Comparison of ENCODE assay signal across 8 cellular contexts in genomic region chr1:204104331-204105222, GRCh38. TPM values are rescaled to one million over a fixed set of nuclear protein-coding genes. Genes with fewer than 3 reads are reported as not detected.
DNase-seq lines count a peak whose midpoint lies in the region; ATAC-seq and FAIRE-seq lines count a peak whose summit lies in the region.

No MANE protein-coding gene starts in this region.

- no peak overlapping the region for H3K27ac Mint-ChIP-seq in activated naive CD4-positive, alpha-beta T cell treated with anti-CD3 and anti-CD28 coated beads for 36 hours
- H3K27ac Mint-ChIP-seq in activated naive CD8-positive, alpha-beta T cell, result peak overlapping the region; percentile 46

- CTCF ChIA-PET in activated naive CD4-positive, alpha-beta T cell treated with anti-CD3 and anti-CD28 coated beads for 36 hours (lab: Charles Lee), result no interaction called here

- peak; percentile 7 for ATAC-seq in left lobe of liver
- ATAC-seq in HG02885 (IDR thresholded peaks at IDR 0.05; ENCODE audit: poor library complexity, unreplicated experiment), result no peak
- ATAC-seq in GM18519 (IDR thresholded peaks at IDR 0.05; ENCODE audit: low FRiP score, unreplicated experiment), result no peak

- no peak overlapping the region for H3K4me3 Mint-ChIP-seq in activated naive CD4-positive, alpha-beta T cell treated with anti-CD3 and anti-CD28 coated beads for 36 hours
- peak overlapping the region; percentile 38 for H3K4me3 Mint-ChIP-seq in activated naive CD8-positive, alpha-beta T cell

- DNase-seq in activated naive CD4-positive, alpha-beta T cell treated with Interleukin-2 at 50 U/mL for 16 hours, result peak; percentile 20
- DNase-seq in activated naive CD4-positive, alpha-beta T cell treated with anti-CD3 and anti-CD28 coated beads for 36 hours, result no peak
- DNase-seq in left lobe of liver (ENCODE audit: low spot score) (no peak), urothelium cell line (ENCODE audit: low spot score) (peak; percentile 50), SKM-1 treated with dmso at 0.1 percent for 144 hours (lab: John Stamatoyannopoulos, UW; ENCODE audit: unreplicated experiment) (no peak)

- intact Hi-C loops in activated naive CD4-positive, alpha-beta T cell treated with anti-CD3 and anti-CD28 coated beads for 36 hours (cut with micrococcal nuclease), result no loop called here

- peaks cover 19% of the 10 kb centered on the region for H3K4me1 Mint-ChIP-seq in activated naive CD4-positive, alpha-beta T cell treated with anti-CD3 and anti-CD28 coated beads for 36 hours (ENCODE audit: low read depth)
- peaks cover 30% of the 10 kb centered on the region for H3K4me1 Mint-ChIP-seq in activated naive CD8-positive, alpha-beta T cell (ENCODE audit: low read depth)

- H3K27me3 Mint-ChIP-seq in activated naive CD4-positive, alpha-beta T cell treated with anti-CD3 and anti-CD28 coated beads for 36 hours (ENCODE audit: low read depth), result peaks cover 6% of the 10 kb centered on the region
- no peaks in the 10 kb centered on the region for H3K27me3 Mint-ChIP-seq in activated naive CD8-positive, alpha-beta T cell

- FAIRE-seq in urothelium cell line (lab: Jason Lieb, UNC), result no peak

- H3K36me3 Mint-ChIP-seq in activated naive CD4-positive, alpha-beta T cell treated with anti-CD3 and anti-CD28 coated beads for 36 hours (ENCODE audit: low read depth), result peaks cover 1% of the 10 kb centered on the region
- H3K36me3 Mint-ChIP-seq in activated naive CD8-positive, alpha-beta T cell, result no peaks in the 10 kb centered on the region

- no peaks in the 10 kb centered on the region for H3K9me3 Mint-ChIP-seq in activated naive CD4-positive, alpha-beta T cell treated with anti-CD3 and anti-CD28 coated beads for 36 hours
- no peaks in the 10 kb centered on the region for H3K9me3 Mint-ChIP-seq in activated naive CD8-positive, alpha-beta T cell (ENCODE audit: low read depth)

RNA-seq across cellular contexts. Expression of gene SOX13, which starts 31.7 kb away (rescaled TPM):
- total RNA-seq in activated naive CD4-positive, alpha-beta T cell treated with anti-CD3 and anti-CD28 coated beads for 36 hours, result under 1 TPM; 0.10 to 0.17 TPM
- total RNA-seq in left lobe of liver, result 33.8 TPM

RNA-seq across cellular contexts. Expression of gene ETNK2, which starts 47.3 kb away (rescaled TPM):
- total RNA-seq in activated naive CD4-positive, alpha-beta T cell treated with anti-CD3 and anti-CD28 coated beads for 36 hours, result under 1 TPM; 0.77 to 0.93 TPM
- total RNA-seq in left lobe of liver, result 213 TPM

Comparison
In these comparisons a context has a peak if more than half of its experiments do, and no peak if none do; other contexts are left out.
1. DNase-seq: peak in activated naive CD4-positive, alpha-beta T cell treated with Interleukin-2 at 50 U/mL for 16 hours (single experiment) and urothelium cell line (single experiment); none in activated naive CD4-positive, alpha-beta T cell treated with anti-CD3 and anti-CD28 coated beads for 36 hours (single experiment), left lobe of liver (single experiment) and SKM-1 treated with dmso at 0.1 percent for 144 hours (single experiment).
2. RNA of gene SOX13, which starts 31.7 kb away (total RNA-seq): 33.8 TPM in left lobe of liver (single experiment); 0.10 to 0.17 TPM in activated naive CD4-positive, alpha-beta T cell treated with anti-CD3 and anti-CD28 coated beads for 36 hours; every median in the first group is over 10 times any median in the second.
3. RNA of gene ETNK2, which starts 47.3 kb away (total RNA-seq): 213 TPM in left lobe of liver (single experiment); 0.77 to 0.93 TPM in activated naive CD4-positive, alpha-beta T cell treated with anti-CD3 and anti-CD28 coated beads for 36 hours; every median in the first group is over 100 times any median in the second.